Comparison of ENCODE assay signal across 8 cellular contexts in the genomic region with DNA sequence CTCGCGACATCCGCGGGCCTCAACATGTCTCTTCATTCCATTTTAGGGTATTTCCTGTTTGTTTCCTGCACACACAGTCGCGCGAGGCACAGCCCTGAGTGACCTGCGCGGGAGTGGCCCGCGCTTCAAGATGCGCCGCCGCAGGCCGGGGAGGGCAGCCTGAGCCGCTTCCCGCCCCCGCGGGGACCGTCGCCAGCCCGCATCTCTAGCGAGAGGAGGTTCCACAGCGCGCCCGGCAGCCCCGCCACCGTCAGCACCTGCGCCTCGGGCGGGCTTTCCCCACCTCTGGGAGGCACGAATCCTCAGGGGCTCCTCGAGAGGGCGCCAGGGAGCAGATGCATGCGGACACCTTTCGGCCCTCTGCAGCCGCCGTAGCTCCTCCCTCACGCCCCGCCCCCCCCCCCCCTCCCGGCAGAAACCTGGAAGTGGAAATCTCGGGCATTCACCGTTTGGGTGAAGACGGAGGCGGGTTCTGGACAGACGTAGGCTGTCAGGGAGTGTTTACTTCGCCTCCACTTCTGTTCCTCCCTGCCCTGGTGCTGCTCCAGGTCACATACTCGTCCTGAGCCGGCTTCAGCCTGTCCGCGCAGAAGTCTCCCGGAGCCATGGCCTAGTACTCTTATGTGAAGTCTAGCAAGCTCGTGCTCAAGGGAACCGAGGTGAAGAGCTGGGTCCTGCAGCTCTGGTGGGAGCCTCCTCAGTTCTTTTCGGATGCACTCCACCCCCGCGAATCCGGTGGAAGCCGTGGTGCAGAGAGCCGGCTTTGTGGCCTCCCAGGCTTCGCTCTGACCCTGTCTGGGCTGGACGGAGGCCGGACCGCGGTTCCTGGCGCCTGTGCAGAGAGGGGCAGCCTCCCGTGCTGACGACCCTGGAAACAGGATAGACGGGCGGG.
DNase-seq lines count a peak whose midpoint lies in the region; ATAC-seq, FAIRE-seq and TF ChIP-seq lines count a peak whose summit lies in the region.

No MANE protein-coding gene starts in this region.

- H3K27me3 Mint-ChIP-seq in nephron progenitor cell (ENCODE audit: low read depth, poor library complexity): no peaks in the 10 kb centered on the region

- no peaks in the 10 kb centered on the region for H3K36me3 ChIP-seq in kidney (ENCODE audit: control insufficient read depth in 1 of 2, insufficient read depth in 2 of 2, low read length in 2 of 2)

- H3K9me3 ChIP-seq in kidney (ENCODE audit: control insufficient read depth in 1 of 2, low read length in 2 of 2): no peaks in the 10 kb centered on the region

- FAIRE-seq in kidney (lab: Jason Lieb, UNC): no peak

- no peak overlapping the region for H3K27ac Mint-ChIP-seq in nephron progenitor cell

- H3K4me3 ChIP-seq in kidney (ENCODE audit: low read length in 2 of 2): peak overlapping the region; percentile 82 to 89

- TF ChIP-seq CTCF in kidney (IDR thresholded peaks at IDR 0.05; ENCODE audit: borderline replicate concordance, extremely low read depth, insufficient read depth) (peak; percentile 39), nephron progenitor cell (IDR thresholded peaks at IDR 0.05) (no peak)

- no peaks in the 10 kb centered on the region for H3K36me3 Mint-ChIP-seq in nephron progenitor cell (ENCODE audit: low read depth)

- peak; percentile 97 for ATAC-seq in GM18511 (IDR thresholded peaks at IDR 0.05; ENCODE audit: unreplicated experiment)
- peak; percentile 94 for ATAC-seq in HG03064 (IDR thresholded peaks at IDR 0.05; ENCODE audit: low read depth, unreplicated experiment)

- H3K4me1 ChIP-seq in kidney (ENCODE audit: control insufficient read depth in 1 of 2, insufficient read depth in 1 of 2, low read depth in 1 of 2, low read length in 2 of 2): peaks cover 0 to 2% of the 10 kb centered on the region in 2 donors

- no peak overlapping the region for H3K4me3 Mint-ChIP-seq in nephron progenitor cell

- no peaks in the 10 kb centered on the region for H3K4me1 Mint-ChIP-seq in nephron progenitor cell

- H3K9ac ChIP-seq in kidney (ENCODE audit: low read length in 2 of 2): peak overlapping the region; percentile 12 to 82

- DNase-seq in NCI-H2196 treated with DMSO at 0.1 percent for 48 hours (lab: John Stamatoyannopoulos, UW; ENCODE audit: unreplicated experiment) (peak; percentile 26), cerebellar nuclear complex (lab: John Stamatoyannopoulos, UW) (peak; percentile 6 to 65), kidney (peak; percentile 94), nephron progenitor cell (no peak)
- peak; percentile 89 for DNase-seq in activated CD4-positive, CD25-positive, alpha-beta regulatory T cell treated with anti-CD3 and anti-CD28 coated beads, Interleukin-2, amount 50 U/mL, for 72 hours
- DNase-seq in stimulated activated CD4-positive, alpha-beta T cell treated with anti-CD3 and anti-CD28 coated beads, Interleukin-1b, Interleukin-23, amount 100 ng/mL, for 4 hours (ENCODE audit: low read depth in 2 of 2): peak; percentile 81 to 92

- H3K27ac ChIP-seq in kidney (ENCODE audit: low read depth in 2 of 2, low read length in 2 of 2): peak overlapping the region; percentile 49 to 82

- intact Hi-C loops in kidney (cut with DNase I): no loop called here

- peaks cover 68% of the 10 kb centered on the region for H3K9me3 Mint-ChIP-seq in nephron progenitor cell
